ENCODE assay signal across 1 cellular context in the genomic region with DNA sequence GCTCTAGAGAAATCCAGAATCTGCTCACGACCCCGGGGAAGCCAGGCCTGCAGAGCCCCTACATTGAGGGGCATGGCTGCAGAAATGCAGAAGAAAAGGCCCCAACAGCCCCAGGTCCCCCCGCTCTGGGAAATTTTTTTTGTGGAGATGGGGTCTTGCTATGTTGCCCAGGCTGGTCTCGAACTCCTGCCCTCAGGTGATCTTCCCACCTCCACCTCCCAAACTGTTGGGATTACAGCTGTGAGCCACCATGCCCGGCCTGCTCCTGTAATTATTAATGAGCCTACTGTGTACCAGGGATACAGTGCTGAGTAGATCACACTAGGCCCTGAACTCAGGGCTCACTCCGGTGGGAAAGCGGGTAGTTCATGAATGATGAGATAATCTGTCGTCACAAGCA.
TF ChIP-seq lines count a peak whose summit lies in the region.

No MANE protein-coding gene starts in this region.

TF ChIP-seq in HepG2, 621 proteins besides CTCF, POLR2A, EP300 and RAD21:
- TF ChIP-seq, protein P1, sequence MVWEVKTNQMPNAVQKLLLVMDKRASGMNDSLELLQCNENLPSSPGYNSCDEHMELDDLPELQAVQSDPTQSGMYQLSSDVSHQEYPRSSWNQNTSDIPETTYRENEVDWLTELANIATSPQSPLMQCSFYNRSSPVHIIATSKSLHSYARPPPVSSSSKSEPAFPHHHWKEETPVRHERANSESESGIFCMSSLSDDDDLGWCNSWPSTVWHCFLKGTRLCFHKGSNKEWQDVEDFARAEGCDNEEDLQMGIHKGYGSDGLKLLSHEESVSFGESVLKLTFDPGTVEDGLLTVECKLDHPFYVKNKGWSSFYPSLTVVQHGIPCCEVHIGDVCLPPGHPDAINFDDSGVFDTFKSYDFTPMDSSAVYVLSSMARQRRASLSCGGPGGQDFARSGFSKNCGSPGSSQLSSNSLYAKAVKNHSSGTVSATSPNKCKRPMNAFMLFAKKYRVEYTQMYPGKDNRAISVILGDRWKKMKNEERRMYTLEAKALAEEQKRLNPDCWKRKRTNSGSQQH (CRISPR knock-in tag; IDR thresholded peaks at IDR 0.05; ENCODE audit: low read depth), result no peak
- peak; percentile 72; the same call in 1 of the 2 replicates for TF ChIP-seq ZNF121 (CRISPR knock-in tag; IDR thresholded peaks at IDR 0.05)
